8 cellular contexts compared by ENCODE assay signal in genomic region chr7:131057015-131057518, GRCh38.
DNase-seq lines count a peak whose midpoint lies in the region; ATAC-seq, FAIRE-seq and TF ChIP-seq lines count a peak whose summit lies in the region.

No MANE protein-coding gene starts in this region.

- H3K36me3 Mint-ChIP-seq in activated CD8-positive, alpha-beta memory T cell treated with anti-CD3 and anti-CD28 coated beads, Interleukin-2, amount 10 ng/mL, durations not matched to agents 7 days and 5 days: peaks cover 37% of the 10 kb centered on the region

- H3K36me3 ChIP-seq in bronchial epithelial cell (ENCODE audit: control insufficient read depth, insufficient read depth, low read length): peaks cover 3% of the 10 kb centered on the region
- H3K36me3 ChIP-seq in mucosa of rectum (ENCODE audit: control insufficient read depth in 2 of 2, insufficient read depth in 2 of 2, low read length in 2 of 2): no peaks in the 10 kb centered on the region
- H3K36me3 ChIP-seq in neuronal stem cell (replicated peaks in 1 of 2; ENCODE audit: control insufficient read depth in 2 of 2, insufficient read depth in 2 of 2, low read length in 2 of 2): no peaks in the 10 kb centered on the region

- H3K4me3 ChIP-seq in bronchial epithelial cell (ENCODE audit: low read depth, low read length) (no peak overlapping the region), mucosa of rectum (ENCODE audit: low read length in 2 of 2) (no peak overlapping the region), neuronal stem cell (ENCODE audit: low read length in 2 of 2) (no peak overlapping the region)

- no peak for FAIRE-seq in bronchial epithelial cell (lab: Jason Lieb, UNC)
- FAIRE-seq in HTR-8/SVneo (lab: Jason Lieb, UNC): no peak

- CTCF ChIA-PET in activated CD8-positive, alpha-beta memory T cell treated with anti-CD3 and anti-CD28 coated beads, Interleukin-2, amount 10 ng/mL, durations not matched to agents 7 days and 5 days (lab: Charles Lee): interaction anchor here (1.0 to 7.3 kb wide), 9 partner anchors 11 to 456 kb away, joined by 3 to 42 read pairs (median 4); no protein-coding TSS in a partner anchor

- H4K91ac ChIP-seq in neuronal stem cell (ENCODE audit: low read depth, low read length, poor library complexity): no peak overlapping the region

- peak overlapping the region in 1 of 2 donors; percentile 26 for H3K9ac ChIP-seq in mucosa of rectum (ENCODE audit: low read depth in 1 of 2, low read length in 2 of 2)
- H3K9ac ChIP-seq in neuronal stem cell (ENCODE audit: low read depth, low read length, poor library complexity): no peak overlapping the region

- no peak overlapping the region for H4K8ac ChIP-seq in neuronal stem cell (ENCODE audit: low read depth, low read length)

- H2BK12ac ChIP-seq in neuronal stem cell (ENCODE audit: low read length): no peak overlapping the region

- no peaks in the 10 kb centered on the region for H3K9me3 ChIP-seq in mucosa of rectum (ENCODE audit: control insufficient read depth in 2 of 2, low read length in 2 of 2)
- H3K9me3 ChIP-seq in neuronal stem cell (replicated peaks in 1 of 2; ENCODE audit: control insufficient read depth in 2 of 2, insufficient read depth in 1 of 2, low read depth in 1 of 2, low read length in 2 of 2): peaks cover 0 to 5% of the 10 kb centered on the region in 2 donors

- H3K4me3 Mint-ChIP-seq in activated CD8-positive, alpha-beta memory T cell treated with anti-CD3 and anti-CD28 coated beads, Interleukin-2, amount 10 ng/mL, durations not matched to agents 7 days and 5 days: peak overlapping the region; percentile 53

- H3K4me2 ChIP-seq in neuronal stem cell (ENCODE audit: insufficient read depth, low read length, poor library complexity, severe bottlenecking): no peak overlapping the region

- H3K27ac ChIP-seq in mucosa of rectum (ENCODE audit: low read depth in 2 of 2, low read length in 2 of 2) (peak overlapping the region; percentile 71 to 77), neuronal stem cell (replicated peaks; ENCODE audit: low read length) (no peak overlapping the region)

- peak; percentile 74 for ATAC-seq in activated CD8-positive, alpha-beta memory T cell treated with anti-CD3 and anti-CD28 coated beads, Interleukin-2, amount 10 ng/mL, durations not matched to agents 7 days and 5 days

- peak; percentile 51 for DNase-seq in activated CD8-positive, alpha-beta memory T cell treated with anti-CD3 and anti-CD28 coated beads, Interleukin-2, amount 10 ng/mL, durations not matched to agents 7 days and 5 days
- DNase-seq in activated CD8-positive, alpha-beta memory T cell treated with anti-CD3 and anti-CD28 coated beads, Interleukin-2, amount 50 U/mL, for 4 hours: no peak
- DNase-seq in KBM-7: peak; percentile 78
- peak; percentile 45 for DNase-seq in bronchial epithelial cell (ENCODE audit: low read depth)
- no peak for DNase-seq in NCI-H1092 (lab: John Stamatoyannopoulos, UW)
- DNase-seq in HTR-8/SVneo (ENCODE audit: insufficient read length, low spot score): no peak
- no peak for DNase-seq in neuronal stem cell (ENCODE audit: low spot score)

- no peak overlapping the region for H2BK5ac ChIP-seq in neuronal stem cell (ENCODE audit: low read length)

- H3K14ac ChIP-seq in neuronal stem cell (ENCODE audit: low read length): no peak overlapping the region

- no peak overlapping the region for H3K4ac ChIP-seq in neuronal stem cell (ENCODE audit: low read length)

- no peaks in the 10 kb centered on the region for H3K27me3 Mint-ChIP-seq in activated CD8-positive, alpha-beta memory T cell treated with anti-CD3 and anti-CD28 coated beads, Interleukin-2, amount 10 ng/mL, durations not matched to agents 7 days and 5 days

- no peak overlapping the region for H3K18ac ChIP-seq in neuronal stem cell (ENCODE audit: low read length)

- no CpG with 5 or more reads among the region's 6 CpGs for WGBS in neuronal stem cell (ENCODE audit: extremely low coverage in 2 of 2, insufficient read length in 2 of 2, insufficient replicate concordance in 1 of 2), 2 donors

- H3K79me1 ChIP-seq in neuronal stem cell (ENCODE audit: low read depth, low read length): no peaks in the 10 kb centered on the region

- no peak overlapping the region for H2AFZ ChIP-seq in neuronal stem cell (ENCODE audit: low read length)

- H3K4me1 ChIP-seq in mucosa of rectum (ENCODE audit: control insufficient read depth in 2 of 2, insufficient read depth in 2 of 2, low read length in 2 of 2) (peaks cover 6 to 26% of the 10 kb centered on the region in 2 donors), neuronal stem cell (ENCODE audit: control insufficient read depth in 2 of 2, insufficient read depth in 1 of 2, low read depth in 1 of 2, low read length in 2 of 2) (no peaks in the 10 kb centered on the region)

- H3K9me3 Mint-ChIP-seq in activated CD8-positive, alpha-beta memory T cell treated with anti-CD3 and anti-CD28 coated beads, Interleukin-2, amount 10 ng/mL, durations not matched to agents 7 days and 5 days (ENCODE audit: low read depth): no peaks in the 10 kb centered on the region

- H2BK15ac ChIP-seq in neuronal stem cell (ENCODE audit: low read length): no peak overlapping the region

- peaks cover 43% of the 10 kb centered on the region for H3K4me1 Mint-ChIP-seq in activated CD8-positive, alpha-beta memory T cell treated with anti-CD3 and anti-CD28 coated beads, Interleukin-2, amount 10 ng/mL, durations not matched to agents 7 days and 5 days

- no peaks in the 10 kb centered on the region for H3K27me3 ChIP-seq in bronchial epithelial cell (ENCODE audit: control insufficient read depth, insufficient read depth, low read length)
- H3K27me3 ChIP-seq in mucosa of rectum (ENCODE audit: control insufficient read depth in 2 of 2, insufficient read depth in 2 of 2, low read length in 2 of 2): no peaks in the 10 kb centered on the region
- H3K27me3 ChIP-seq in neuronal stem cell (ENCODE audit: control insufficient read depth in 3 of 3, insufficient read depth in 3 of 3, low read depth in 1 of 3, low read length in 3 of 3): no peaks in the 10 kb centered on the region

- H2AK5ac ChIP-seq in neuronal stem cell (ENCODE audit: low read depth, low read length): no peak overlapping the region

- peak overlapping the region; percentile 80 for H3K27ac Mint-ChIP-seq in activated CD8-positive, alpha-beta memory T cell treated with anti-CD3 and anti-CD28 coated beads, Interleukin-2, amount 10 ng/mL, durations not matched to agents 7 days and 5 days

- in situ Hi-C loops in KBM-7 (cut with MboI; ENCODE audit: low pct_unique_long_range_greater_than_20kb, low sequenced_read_pairs): no loop called here

- H2BK120ac ChIP-seq in neuronal stem cell (ENCODE audit: low read depth, low read length): no peak overlapping the region

- no peak overlapping the region for H3K23ac ChIP-seq in neuronal stem cell (ENCODE audit: low read depth, low read length, poor library complexity)

- TF ChIP-seq CTCF in bronchial epithelial cell (IDR thresholded peaks at IDR 0.05; ENCODE audit: insufficient read depth, low read length, severe bottlenecking): no peak

Comparison
In these comparisons a context has a peak if more than half of its experiments do, and no peak if none do; other contexts are left out.
1. DNase-seq: peak in activated CD8-positive, alpha-beta memory T cell treated with anti-CD3 and anti-CD28 coated beads, Interleukin-2, amount 10 ng/mL, durations not matched to agents 7 days and 5 days (single experiment), KBM-7 (single experiment) and bronchial epithelial cell (single experiment); none in activated CD8-positive, alpha-beta memory T cell treated with anti-CD3 and anti-CD28 coated beads, Interleukin-2, amount 50 U/mL, for 4 hours (single experiment), NCI-H1092 (single experiment), HTR-8/SVneo (single experiment) and neuronal stem cell (single experiment).